Comparison of ENCODE assay signal across 1 cellular context in the genomic region with DNA sequence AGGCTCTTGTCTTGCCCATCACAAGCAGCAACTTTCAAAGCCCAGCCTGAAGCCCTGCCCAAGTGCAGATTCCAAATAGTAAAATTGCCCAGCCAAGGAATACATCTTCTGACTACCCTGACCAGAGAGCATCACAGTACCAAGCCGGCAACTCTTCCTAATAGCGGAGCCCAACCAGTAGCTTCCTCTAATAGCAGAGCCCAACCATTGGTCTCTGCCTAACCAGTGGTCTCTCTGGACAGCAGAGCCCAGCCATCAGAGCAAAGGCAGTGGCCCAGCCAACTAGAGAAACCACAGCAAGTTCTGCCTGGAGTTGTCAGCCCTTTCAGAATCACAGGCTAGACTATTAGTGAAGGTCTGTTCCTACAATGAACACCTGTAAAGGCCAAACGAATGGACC.
TF ChIP-seq lines count a peak whose summit lies in the region.

No MANE protein-coding gene starts in this region.

TF ChIP-seq in SK-N-SH treated with all-trans-retinoic acid at 6 μM for 48 hours, 23 proteins besides CTCF, POLR2A, EP300 and RAD21 (continued from another document):
- TF ChIP-seq, protein P1, sequence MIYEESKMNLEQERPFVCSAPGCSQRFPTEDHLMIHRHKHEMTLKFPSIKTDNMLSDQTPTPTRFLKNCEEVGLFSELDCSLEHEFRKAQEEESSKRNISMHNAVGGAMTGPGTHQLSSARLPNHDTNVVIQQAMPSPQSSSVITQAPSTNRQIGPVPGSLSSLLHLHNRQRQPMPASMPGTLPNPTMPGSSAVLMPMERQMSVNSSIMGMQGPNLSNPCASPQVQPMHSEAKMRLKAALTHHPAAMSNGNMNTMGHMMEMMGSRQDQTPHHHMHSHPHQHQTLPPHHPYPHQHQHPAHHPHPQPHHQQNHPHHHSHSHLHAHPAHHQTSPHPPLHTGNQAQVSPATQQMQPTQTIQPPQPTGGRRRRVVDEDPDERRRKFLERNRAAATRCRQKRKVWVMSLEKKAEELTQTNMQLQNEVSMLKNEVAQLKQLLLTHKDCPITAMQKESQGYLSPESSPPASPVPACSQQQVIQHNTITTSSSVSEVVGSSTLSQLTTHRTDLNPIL (CRISPR knock-in tag; IDR thresholded peaks at IDR 0.05; ENCODE audit: low read depth): no peak
- no peak for TF ChIP-seq BACH2 (CRISPR knock-in tag; IDR thresholded peaks at IDR 0.05; ENCODE audit: borderline replicate concordance)
- TF ChIP-seq ISL1 (CRISPR knock-in tag; IDR thresholded peaks at IDR 0.05): no peak
